ENCODE assay signal across 8 cellular contexts in genomic region chr21:31326478-31327247, GRCh38. TPM values are rescaled to one million over a fixed set of nuclear protein-coding genes. Genes with fewer than 3 reads are reported as not detected.
DNase-seq lines count a peak whose midpoint lies in the region; ATAC-seq, FAIRE-seq and TF ChIP-seq lines count a peak whose summit lies in the region.

No MANE protein-coding gene starts in this region.

- H3K27ac Mint-ChIP-seq in CD14-positive monocyte = peak overlapping the region in 3 of 7 donors; percentile 26 to 78 (median 31)

- no peak for TF ChIP-seq CTCF in CD14-positive monocyte (IDR thresholded peaks at IDR 0.05)

- peaks cover 39 to 68% of the 10 kb centered on the region in 2 donors for H3K36me3 Mint-ChIP-seq in CD14-positive monocyte

- peaks cover 4 to 9% (median 4%) of the 10 kb centered on the region in 3 donors for H3K27me3 Mint-ChIP-seq in CD14-positive monocyte (ENCODE audit: low read depth in 3 of 3)

- H3K4me1 Mint-ChIP-seq in CD14-positive monocyte = peaks cover 15% of the 10 kb centered on the region

- intact Hi-C loops in CD14-positive monocyte (cut with micrococcal nuclease) = no loop called here

- ATAC-seq in GM21360 (IDR thresholded peaks at IDR 0.05; ENCODE audit: unreplicated experiment) (peak; percentile 94), HG03575 (IDR thresholded peaks at IDR 0.05; ENCODE audit: extremely low read depth, insufficient number of reproducible peaks, low FRiP score, unreplicated experiment) (peak; percentile 90)

- H3K4me3 ChIP-seq in skeletal muscle cell (ENCODE audit: low read depth, low read length) = peak overlapping the region; percentile 6

- H3K4me3 Mint-ChIP-seq in CD14-positive monocyte = peak overlapping the region; percentile 1 to 72

- H3K9me3 Mint-ChIP-seq in CD14-positive monocyte = peaks cover 0 to 15% (median 5%) of the 10 kb centered on the region in 7 donors

- DNase-seq in CD14-positive monocyte (ENCODE audit: low spot score) = no peak
- peak; percentile 27 for DNase-seq in activated CD8-positive, alpha-beta memory T cell treated with anti-CD3 and anti-CD28 coated beads, Interleukin-2, amount 50 U/mL, for 4 hours
- peak; percentile 53 for DNase-seq in skeletal muscle cell (ENCODE audit: low read depth)
- no peak for DNase-seq in NCI-H1436 (lab: John Stamatoyannopoulos, UW)
- DNase-seq in urothelium cell line (ENCODE audit: low spot score) = no peak
- no peak for DNase-seq in T-helper 9 cell

- FAIRE-seq in urothelium cell line (lab: Jason Lieb, UNC) = no peak

RNA-seq across cellular contexts. Expression of gene TIAM1, which starts 17.4 kb away (rescaled TPM):
- polyA plus RNA-seq in CD14-positive monocyte = 10 to 100 TPM; 17.7 to 45.3 TPM

Comparison
In these comparisons a context has a peak if more than half of its experiments do, and no peak if none do; other contexts are left out.
1. DNase-seq: peak in activated CD8-positive, alpha-beta memory T cell treated with anti-CD3 and anti-CD28 coated beads, Interleukin-2, amount 50 U/mL, for 4 hours (single experiment) and skeletal muscle cell (single experiment); none in CD14-positive monocyte (single experiment), NCI-H1436 (single experiment), urothelium cell line (single experiment) and T-helper 9 cell (single experiment).